ENCODE assay signal across 1 cellular context in the genomic region with DNA sequence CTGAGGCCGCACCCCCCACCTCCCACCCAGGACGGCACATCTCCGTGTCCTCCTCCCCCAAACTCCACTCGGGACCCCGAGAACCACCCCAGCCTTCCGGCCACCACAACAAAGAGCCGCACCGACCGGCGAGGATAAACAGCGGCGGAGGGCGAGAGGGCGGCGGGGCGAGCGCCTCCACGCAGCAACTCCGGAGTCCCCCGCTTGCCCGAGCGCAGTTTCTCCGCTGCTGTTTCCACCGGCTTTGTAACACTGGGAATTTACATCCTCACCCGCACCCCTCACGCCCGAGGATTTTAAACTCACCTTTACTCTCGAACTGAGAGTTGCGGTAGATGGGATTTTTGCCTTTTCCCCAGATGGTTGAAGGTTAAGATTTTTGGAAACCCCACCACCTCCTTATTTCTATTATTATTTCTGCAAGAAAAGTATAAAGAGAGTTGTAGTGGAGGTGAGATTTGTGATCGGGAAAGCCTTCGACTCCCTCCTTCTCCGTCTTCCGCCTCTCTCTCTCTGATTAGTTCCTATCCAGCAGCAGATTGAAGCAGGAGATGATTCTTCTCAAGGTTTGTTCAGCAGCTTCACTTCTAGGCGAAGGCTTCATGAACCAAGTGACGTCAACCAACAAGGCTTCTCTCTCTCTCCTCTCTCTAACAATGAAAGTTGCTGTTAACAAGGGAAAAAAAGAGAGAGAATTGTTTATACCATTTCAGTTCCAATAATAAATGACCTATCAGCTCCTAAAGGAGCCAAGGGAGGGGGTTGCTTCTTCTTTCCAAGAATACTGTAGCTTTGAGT.
TF ChIP-seq lines count a peak whose summit lies in the region.

A gene with protein sequence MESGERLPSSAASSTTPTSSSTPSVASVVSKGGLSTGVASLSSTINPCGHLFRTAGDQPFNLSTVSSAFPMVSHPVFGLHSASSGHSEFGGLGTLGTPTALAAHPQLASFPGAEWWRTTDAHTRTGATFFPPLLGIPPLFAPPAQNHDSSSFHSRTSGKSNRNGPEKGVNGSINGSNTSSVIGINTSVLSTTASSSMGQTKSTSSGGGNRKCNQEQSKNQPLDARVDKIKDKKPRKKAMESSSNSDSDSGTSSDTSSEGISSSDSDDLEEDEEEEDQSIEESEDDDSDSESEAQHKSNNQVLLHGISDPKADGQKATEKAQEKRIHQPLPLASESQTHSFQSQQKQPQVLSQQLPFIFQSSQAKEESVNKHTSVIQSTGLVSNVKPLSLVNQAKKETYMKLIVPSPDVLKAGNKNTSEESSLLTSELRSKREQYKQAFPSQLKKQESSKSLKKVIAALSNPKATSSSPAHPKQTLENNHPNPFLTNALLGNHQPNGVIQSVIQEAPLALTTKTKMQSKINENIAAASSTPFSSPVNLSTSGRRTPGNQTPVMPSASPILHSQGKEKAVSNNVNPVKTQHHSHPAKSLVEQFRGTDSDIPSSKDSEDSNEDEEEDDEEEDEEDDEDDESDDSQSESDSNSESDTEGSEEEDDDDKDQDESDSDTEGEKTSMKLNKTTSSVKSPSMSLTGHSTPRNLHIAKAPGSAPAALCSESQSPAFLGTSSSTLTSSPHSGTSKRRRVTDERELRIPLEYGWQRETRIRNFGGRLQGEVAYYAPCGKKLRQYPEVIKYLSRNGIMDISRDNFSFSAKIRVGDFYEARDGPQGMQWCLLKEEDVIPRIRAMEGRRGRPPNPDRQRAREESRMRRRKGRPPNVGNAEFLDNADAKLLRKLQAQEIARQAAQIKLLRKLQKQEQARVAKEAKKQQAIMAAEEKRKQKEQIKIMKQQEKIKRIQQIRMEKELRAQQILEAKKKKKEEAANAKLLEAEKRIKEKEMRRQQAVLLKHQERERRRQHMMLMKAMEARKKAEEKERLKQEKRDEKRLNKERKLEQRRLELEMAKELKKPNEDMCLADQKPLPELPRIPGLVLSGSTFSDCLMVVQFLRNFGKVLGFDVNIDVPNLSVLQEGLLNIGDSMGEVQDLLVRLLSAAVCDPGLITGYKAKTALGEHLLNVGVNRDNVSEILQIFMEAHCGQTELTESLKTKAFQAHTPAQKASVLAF (N-terminal part only) (minus strand): TSS at position 613 of the 798 bp plus-strand sequence. CDS start 137,829 bp downstream, outside the sequence.

TF ChIP-seq in K562, 482 proteins besides CTCF, POLR2A, EP300 and RAD21 (continued from another document and continues in another):
- TF ChIP-seq, protein P1, sequence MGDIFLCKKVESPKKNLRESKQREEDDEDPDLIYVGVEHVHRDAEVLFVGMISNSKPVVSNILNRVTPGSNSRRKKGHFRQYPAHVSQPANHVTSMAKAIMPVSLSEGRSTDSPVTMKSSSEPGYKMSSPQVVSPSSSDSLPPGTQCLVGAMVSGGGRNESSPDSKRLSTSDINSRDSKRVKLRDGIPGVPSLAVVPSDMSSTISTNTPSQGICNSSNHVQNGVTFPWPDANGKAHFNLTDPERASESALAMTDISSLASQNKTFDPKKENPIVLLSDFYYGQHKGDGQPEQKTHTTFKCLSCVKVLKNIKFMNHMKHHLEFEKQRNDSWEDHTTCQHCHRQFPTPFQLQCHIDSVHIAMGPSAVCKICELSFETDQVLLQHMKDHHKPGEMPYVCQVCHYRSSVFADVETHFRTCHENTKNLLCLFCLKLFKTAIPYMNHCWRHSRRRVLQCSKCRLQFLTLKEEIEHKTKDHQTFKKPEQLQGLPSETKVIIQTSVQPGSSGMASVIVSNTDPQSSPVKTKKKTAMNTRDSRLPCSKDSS (IDR thresholded peaks at IDR 0.05; ENCODE audit: low read depth, partially characterized antibody): no peak
- TF ChIP-seq RBM34 (IDR thresholded peaks at IDR 0.05; ENCODE audit: borderline replicate concordance, insufficient read depth, low read length): no peak
- TF ChIP-seq ZFX (CRISPR knock-in tag; IDR thresholded peaks at IDR 0.05): peak; percentile 61
- peak; percentile 16; the same call in 1 of the 2 replicates for TF ChIP-seq MYC (IDR thresholded peaks at IDR 0.05; ENCODE audit: low read depth, low read length)
- no peak for TF ChIP-seq MYC (CRISPR knock-in tag; IDR thresholded peaks at IDR 0.05; ENCODE audit: borderline replicate concordance, low read depth)
- TF ChIP-seq, protein P2, sequence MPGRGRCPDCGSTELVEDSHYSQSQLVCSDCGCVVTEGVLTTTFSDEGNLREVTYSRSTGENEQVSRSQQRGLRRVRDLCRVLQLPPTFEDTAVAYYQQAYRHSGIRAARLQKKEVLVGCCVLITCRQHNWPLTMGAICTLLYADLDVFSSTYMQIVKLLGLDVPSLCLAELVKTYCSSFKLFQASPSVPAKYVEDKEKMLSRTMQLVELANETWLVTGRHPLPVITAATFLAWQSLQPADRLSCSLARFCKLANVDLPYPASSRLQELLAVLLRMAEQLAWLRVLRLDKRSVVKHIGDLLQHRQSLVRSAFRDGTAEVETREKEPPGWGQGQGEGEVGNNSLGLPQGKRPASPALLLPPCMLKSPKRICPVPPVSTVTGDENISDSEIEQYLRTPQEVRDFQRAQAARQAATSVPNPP (IDR thresholded peaks at IDR 0.05; ENCODE audit: borderline replicate concordance, insufficient read depth, insufficient read length): no peak
- TF ChIP-seq SOX6 (IDR thresholded peaks at IDR 0.05): peak; percentile 60; the same call in 1 of the 2 replicates
- TF ChIP-seq CBFA2T2 (conservative IDR thresholded peaks at IDR 0.05): no peak
- TF ChIP-seq ZNF253 (CRISPR knock-in tag; conservative IDR thresholded peaks at IDR 0.05): no peak
- no peak for TF ChIP-seq CBX5 (IDR thresholded peaks at IDR 0.05; ENCODE audit: borderline replicate concordance, low read depth)
- peak in 1 of 3 experiments; percentile 14 for TF ChIP-seq YY1 (IDR thresholded peaks at IDR 0.05; ENCODE audit: borderline replicate concordance in 1 of 3, control insufficient read depth in 1 of 3, extremely low read depth in 1 of 3, insufficient read depth in 3 of 3, insufficient read length in 1 of 3, insufficient replicate concordance in 2 of 3, low read depth in 1 of 3, low read length in 2 of 3)
- TF ChIP-seq NRF1 (conservative IDR thresholded peaks at IDR 0.05 in 1 of 2, IDR thresholded peaks at IDR 0.05 in 1 of 2): peak; percentile 32 to 33; a peak in 1 of 4 replicates
- TF ChIP-seq RCOR1 (IDR thresholded peaks at IDR 0.05; ENCODE audit: borderline replicate concordance in 1 of 2, low read depth in 2 of 2, low read length in 2 of 2): peak in 1 of 2 experiments; percentile 25; a peak in 1 of 4 replicates
- TF ChIP-seq, protein P3, sequence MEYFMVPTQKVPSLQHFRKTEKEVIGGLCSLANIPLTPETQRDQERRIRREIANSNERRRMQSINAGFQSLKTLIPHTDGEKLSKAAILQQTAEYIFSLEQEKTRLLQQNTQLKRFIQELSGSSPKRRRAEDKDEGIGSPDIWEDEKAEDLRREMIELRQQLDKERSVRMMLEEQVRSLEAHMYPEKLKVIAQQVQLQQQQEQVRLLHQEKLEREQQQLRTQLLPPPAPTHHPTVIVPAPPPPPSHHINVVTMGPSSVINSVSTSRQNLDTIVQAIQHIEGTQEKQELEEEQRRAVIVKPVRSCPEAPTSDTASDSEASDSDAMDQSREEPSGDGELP (CRISPR knock-in tag; IDR thresholded peaks at IDR 0.05; ENCODE audit: borderline replicate concordance): peak; percentile 2; the same call in 1 of the 2 replicates
- TF ChIP-seq FOXJ3 (CRISPR knock-in tag; IDR thresholded peaks at IDR 0.05): no peak
- TF ChIP-seq, protein P4, sequence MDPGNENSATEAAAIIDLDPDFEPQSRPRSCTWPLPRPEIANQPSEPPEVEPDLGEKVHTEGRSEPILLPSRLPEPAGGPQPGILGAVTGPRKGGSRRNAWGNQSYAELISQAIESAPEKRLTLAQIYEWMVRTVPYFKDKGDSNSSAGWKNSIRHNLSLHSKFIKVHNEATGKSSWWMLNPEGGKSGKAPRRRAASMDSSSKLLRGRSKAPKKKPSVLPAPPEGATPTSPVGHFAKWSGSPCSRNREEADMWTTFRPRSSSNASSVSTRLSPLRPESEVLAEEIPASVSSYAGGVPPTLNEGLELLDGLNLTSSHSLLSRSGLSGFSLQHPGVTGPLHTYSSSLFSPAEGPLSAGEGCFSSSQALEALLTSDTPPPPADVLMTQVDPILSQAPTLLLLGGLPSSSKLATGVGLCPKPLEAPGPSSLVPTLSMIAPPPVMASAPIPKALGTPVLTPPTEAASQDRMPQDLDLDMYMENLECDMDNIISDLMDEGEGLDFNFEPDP (CRISPR knock-in tag; IDR thresholded peaks at IDR 0.05): no peak
- TF ChIP-seq GTF2A2 (tag; IDR thresholded peaks at IDR 0.05): no peak
- no peak for TF ChIP-seq RUNX1 (IDR thresholded peaks at IDR 0.05; ENCODE audit: low read depth)
- TF ChIP-seq, protein P5, sequence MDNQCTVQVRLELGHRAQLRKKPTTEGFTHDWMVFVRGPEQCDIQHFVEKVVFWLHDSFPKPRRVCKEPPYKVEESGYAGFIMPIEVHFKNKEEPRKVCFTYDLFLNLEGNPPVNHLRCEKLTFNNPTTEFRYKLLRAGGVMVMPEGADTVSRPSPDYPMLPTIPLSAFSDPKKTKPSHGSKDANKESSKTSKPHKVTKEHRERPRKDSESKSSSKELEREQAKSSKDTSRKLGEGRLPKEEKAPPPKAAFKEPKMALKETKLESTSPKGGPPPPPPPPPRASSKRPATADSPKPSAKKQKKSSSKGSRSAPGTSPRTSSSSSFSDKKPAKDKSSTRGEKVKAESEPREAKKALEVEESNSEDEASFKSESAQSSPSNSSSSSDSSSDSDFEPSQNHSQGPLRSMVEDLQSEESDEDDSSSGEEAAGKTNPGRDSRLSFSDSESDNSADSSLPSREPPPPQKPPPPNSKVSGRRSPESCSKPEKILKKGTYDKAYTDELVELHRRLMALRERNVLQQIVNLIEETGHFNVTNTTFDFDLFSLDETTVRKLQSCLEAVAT (IDR thresholded peaks at IDR 0.05): no peak
- TF ChIP-seq, protein P6, sequence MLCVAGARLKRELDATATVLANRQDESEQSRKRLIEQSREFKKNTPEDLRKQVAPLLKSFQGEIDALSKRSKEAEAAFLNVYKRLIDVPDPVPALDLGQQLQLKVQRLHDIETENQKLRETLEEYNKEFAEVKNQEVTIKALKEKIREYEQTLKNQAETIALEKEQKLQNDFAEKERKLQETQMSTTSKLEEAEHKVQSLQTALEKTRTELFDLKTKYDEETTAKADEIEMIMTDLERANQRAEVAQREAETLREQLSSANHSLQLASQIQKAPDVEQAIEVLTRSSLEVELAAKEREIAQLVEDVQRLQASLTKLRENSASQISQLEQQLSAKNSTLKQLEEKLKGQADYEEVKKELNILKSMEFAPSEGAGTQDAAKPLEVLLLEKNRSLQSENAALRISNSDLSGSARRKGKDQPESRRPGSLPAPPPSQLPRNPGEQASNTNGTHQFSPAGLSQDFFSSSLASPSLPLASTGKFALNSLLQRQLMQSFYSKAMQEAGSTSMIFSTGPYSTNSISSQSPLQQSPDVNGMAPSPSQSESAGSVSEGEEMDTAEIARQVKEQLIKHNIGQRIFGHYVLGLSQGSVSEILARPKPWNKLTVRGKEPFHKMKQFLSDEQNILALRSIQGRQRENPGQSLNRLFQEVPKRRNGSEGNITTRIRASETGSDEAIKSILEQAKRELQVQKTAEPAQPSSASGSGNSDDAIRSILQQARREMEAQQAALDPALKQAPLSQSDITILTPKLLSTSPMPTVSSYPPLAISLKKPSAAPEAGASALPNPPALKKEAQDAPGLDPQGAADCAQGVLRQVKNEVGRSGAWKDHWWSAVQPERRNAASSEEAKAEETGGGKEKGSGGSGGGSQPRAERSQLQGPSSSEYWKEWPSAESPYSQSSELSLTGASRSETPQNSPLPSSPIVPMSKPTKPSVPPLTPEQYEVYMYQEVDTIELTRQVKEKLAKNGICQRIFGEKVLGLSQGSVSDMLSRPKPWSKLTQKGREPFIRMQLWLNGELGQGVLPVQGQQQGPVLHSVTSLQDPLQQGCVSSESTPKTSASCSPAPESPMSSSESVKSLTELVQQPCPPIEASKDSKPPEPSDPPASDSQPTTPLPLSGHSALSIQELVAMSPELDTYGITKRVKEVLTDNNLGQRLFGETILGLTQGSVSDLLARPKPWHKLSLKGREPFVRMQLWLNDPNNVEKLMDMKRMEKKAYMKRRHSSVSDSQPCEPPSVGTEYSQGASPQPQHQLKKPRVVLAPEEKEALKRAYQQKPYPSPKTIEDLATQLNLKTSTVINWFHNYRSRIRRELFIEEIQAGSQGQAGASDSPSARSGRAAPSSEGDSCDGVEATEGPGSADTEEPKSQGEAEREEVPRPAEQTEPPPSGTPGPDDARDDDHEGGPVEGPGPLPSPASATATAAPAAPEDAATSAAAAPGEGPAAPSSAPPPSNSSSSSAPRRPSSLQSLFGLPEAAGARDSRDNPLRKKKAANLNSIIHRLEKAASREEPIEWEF (CRISPR knock-in tag; IDR thresholded peaks at IDR 0.05): 0 out of 2 replicates have a peak, but pooled peaks have one; percentile 59
- peak; percentile 74 for TF ChIP-seq JUND (IDR thresholded peaks at IDR 0.05; ENCODE audit: borderline replicate concordance, low read depth, low read length)
- peak; percentile 76; the same call in 2 of the 3 replicates for TF ChIP-seq JUND (tag; IDR thresholded peaks at IDR 0.05; ENCODE audit: borderline replicate concordance, low read depth, low read length)
- no peak for TF ChIP-seq NFE2 (IDR thresholded peaks at IDR 0.05; ENCODE audit: low read depth)
- no peak for TF ChIP-seq RFX5 (IDR thresholded peaks at IDR 0.05; ENCODE audit: low read depth, low read length)
- TF ChIP-seq DNMT1 (IDR thresholded peaks at IDR 0.05): no peak
- TF ChIP-seq, protein P7, sequence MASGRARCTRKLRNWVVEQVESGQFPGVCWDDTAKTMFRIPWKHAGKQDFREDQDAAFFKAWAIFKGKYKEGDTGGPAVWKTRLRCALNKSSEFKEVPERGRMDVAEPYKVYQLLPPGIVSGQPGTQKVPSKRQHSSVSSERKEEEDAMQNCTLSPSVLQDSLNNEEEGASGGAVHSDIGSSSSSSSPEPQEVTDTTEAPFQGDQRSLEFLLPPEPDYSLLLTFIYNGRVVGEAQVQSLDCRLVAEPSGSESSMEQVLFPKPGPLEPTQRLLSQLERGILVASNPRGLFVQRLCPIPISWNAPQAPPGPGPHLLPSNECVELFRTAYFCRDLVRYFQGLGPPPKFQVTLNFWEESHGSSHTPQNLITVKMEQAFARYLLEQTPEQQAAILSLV (tag; IDR thresholded peaks at IDR 0.05): no peak
- TF ChIP-seq TCF7 (IDR thresholded peaks at IDR 0.05; ENCODE audit: borderline replicate concordance): peak; percentile 35; the same call in 1 of the 2 replicates
- TF ChIP-seq HMGN3 (IDR thresholded peaks at IDR 0.05; ENCODE audit: borderline replicate concordance, extremely low read depth, insufficient read length, low read depth, low read length): peak; percentile 1
- TF ChIP-seq ELF2 (CRISPR knock-in tag; IDR thresholded peaks at IDR 0.05): 0 out of 2 replicates have a peak, but pooled peaks have one; percentile 41
- no peak for TF ChIP-seq ZNF778 (CRISPR knock-in tag; IDR thresholded peaks at IDR 0.05)
- TF ChIP-seq TAF7 (tag; IDR thresholded peaks at IDR 0.05): no peak
- TF ChIP-seq, protein P8, sequence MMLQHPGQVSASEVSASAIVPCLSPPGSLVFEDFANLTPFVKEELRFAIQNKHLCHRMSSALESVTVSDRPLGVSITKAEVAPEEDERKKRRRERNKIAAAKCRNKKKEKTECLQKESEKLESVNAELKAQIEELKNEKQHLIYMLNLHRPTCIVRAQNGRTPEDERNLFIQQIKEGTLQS (IDR thresholded peaks at IDR 0.05): peak; percentile 74; the same call in 1 of the 2 replicates
- TF ChIP-seq, protein P8 (CRISPR knock-in tag; conservative IDR thresholded peaks at IDR 0.05): no peak
- TF ChIP-seq CBFB (CRISPR knock-in tag; IDR thresholded peaks at IDR 0.05): no peak
- TF ChIP-seq SP1 (CRISPR knock-in tag; IDR thresholded peaks at IDR 0.05): no peak
- peak; percentile 84 for TF ChIP-seq CREM (IDR thresholded peaks at IDR 0.05; ENCODE audit: low read depth)
- TF ChIP-seq XRCC5 (IDR thresholded peaks at IDR 0.05; ENCODE audit: low read depth, low read length): no peak
- TF ChIP-seq ZNF197 (CRISPR knock-in tag; IDR thresholded peaks at IDR 0.05; ENCODE audit: low read depth): no peak
- TF ChIP-seq ZBTB1 (CRISPR knock-in tag; IDR thresholded peaks at IDR 0.05; ENCODE audit: borderline replicate concordance, low read depth): peak; percentile 39; the same call in 1 of the 2 replicates
